8 cellular contexts compared by ENCODE assay signal in genomic region chr1:231590453-231591198, GRCh38. TPM values are rescaled to one million over a fixed set of nuclear protein-coding genes. Genes with fewer than 3 reads are reported as not detected.
DNase-seq lines count a peak whose midpoint lies in the region; ATAC-seq and TF ChIP-seq lines count a peak whose summit lies in the region.

No MANE protein-coding gene starts in this region.

- H3K79me2 ChIP-seq in mammary epithelial cell (ENCODE audit: insufficient read depth, low read length) = no peaks in the 10 kb centered on the region

- intact Hi-C loops in mammary epithelial cell (cut with micrococcal nuclease) = loop anchor here (1.0 to 5.0 kb wide), 6 partner anchors 168 to 793 kb away; partner anchors contain the start of gene EGLN1

- no peaks in the 10 kb centered on the region for H3K36me3 ChIP-seq in mammary epithelial cell (ENCODE audit: insufficient read depth, low read length)

- WGBS in mammary epithelial cell (ENCODE audit: low coverage, missing lambda C conversion rate) = 20% methylated on average over 12 of the region's 12 CpGs

- H2AFZ ChIP-seq in mammary epithelial cell (ENCODE audit: low read depth, low read length) = no peak overlapping the region

- ATAC-seq in HG03135 (IDR thresholded peaks at IDR 0.05; ENCODE audit: unreplicated experiment) = no peak

- no peak overlapping the region for H3K9ac ChIP-seq in mammary epithelial cell (ENCODE audit: insufficient read depth, low read length)

- peak; percentile 68 for DNase-seq in activated effector memory CD4-positive, alpha-beta T cell treated with anti-CD3 and anti-CD28 coated beads, Interleukin-2, amount 50 U/mL, for 16 hours
- no peak for DNase-seq in activated effector memory CD4-positive, alpha-beta T cell treated with Interleukin-2 at 50 U/mL for 16 hours
- DNase-seq in HuH-7 (ENCODE audit: low spot score) (peak; percentile 40), SIG-M5 treated with dmso at 0.1 percent for 504 hours (lab: John Stamatoyannopoulos, UW; ENCODE audit: unreplicated experiment) (peak; percentile 88), mammary epithelial cell (peak; percentile 51), kidney tubule cell (ENCODE audit: low spot score) (peak; percentile 78)
- DNase-seq in stimulated activated CD8-positive, alpha-beta memory T cell treated with anti-CD3 and anti-CD28 coated beads, Interleukin-4, amount 100 ng/mL, for 48 hours = peak; percentile 36

- dilution Hi-C loops in mammary epithelial cell (cut with HindIII; ENCODE audit: low sequenced_read_pairs) = no loop called here

- H3K9me3 ChIP-seq in mammary epithelial cell (replicated peaks; ENCODE audit: insufficient read depth, low read length) = no peaks in the 10 kb centered on the region

- no peaks in the 10 kb centered on the region for H3K4me1 ChIP-seq in mammary epithelial cell (ENCODE audit: insufficient read depth, low read length)

- no peak overlapping the region for H3K4me3 ChIP-seq in mammary epithelial cell (replicated peaks in 1 of 3; ENCODE audit: insufficient read depth in 1 of 3, low read depth in 2 of 3, low read length in 3 of 3)

- CTCF ChIA-PET in mammary epithelial cell (lab: Charles Lee; ENCODE audit: low non-redundant PET) = no interaction called here

- no peaks in the 10 kb centered on the region for H3K27me3 ChIP-seq in mammary epithelial cell (ENCODE audit: insufficient read depth, low read length)

- H3K27ac ChIP-seq in mammary epithelial cell (ENCODE audit: insufficient read depth, low read depth, low read length) = no peak overlapping the region

- in situ Hi-C loops in mammary epithelial cell (cut with MboI; ENCODE audit: low sequenced_read_pairs in 2 of 2) = loop anchor here in 1 of 2 donors (5.0 kb wide), 1 partner anchor 243 kb away; no protein-coding TSS in a partner anchor

- H3K4me2 ChIP-seq in mammary epithelial cell (ENCODE audit: insufficient read depth, low read depth, low read length) = no peak overlapping the region

- BruUV-seq in mammary epithelial cell (replicated peaks; lab: Mats Ljungman, UMichigan) = no TSS peak

- no peaks in the 10 kb centered on the region for H4K20me1 ChIP-seq in mammary epithelial cell (ENCODE audit: insufficient read depth, low read length)

- TF ChIP-seq CTCF in mammary epithelial cell (conservative IDR thresholded peaks at IDR 0.05 in 1 of 2, IDR thresholded peaks at IDR 0.05 in 1 of 2; ENCODE audit: extremely low read depth in 1 of 2, insufficient read depth in 1 of 2, low read depth in 1 of 2, low read length in 2 of 2) = peak; percentile 71 to 80

RNA-seq across cellular contexts. Expression of gene DISC1, which starts 36.0 kb away (rescaled TPM):
- total RNA-seq in mammary epithelial cell = under 1 TPM; 0.09 to 0.17 TPM
- 0.06 TPM for polyA plus RNA-seq in mammary epithelial cell
- not detected for polyA minus RNA-seq in mammary epithelial cell
